Comparison of ENCODE assay signal across 13 cellular contexts in genomic region chr16:89318430-89318758, GRCh38.
DNase-seq lines count a peak whose midpoint lies in the region; ATAC-seq and TF ChIP-seq lines count a peak whose summit lies in the region.
"Had no signal": no experiment of that assay in that cellular context is flagged by ENCODE, and none has a peak within 500 bp of the region (broad histone marks: within the 10 kb centered on the region; RNA-seq: fewer than 3 reads in every experiment).

No MANE protein-coding gene starts in this region.

- H3K27me3 ChIP-seq in BLaER1 (no peaks in the 10 kb centered on the region), DND-41 (ENCODE audit: insufficient read depth, low read length, poor library complexity) (no peaks in the 10 kb centered on the region)
- no peaks in the 10 kb centered on the region for H3K27me3 ChIP-seq in naive thymus-derived CD4-positive, alpha-beta T cell (ENCODE audit: control insufficient read depth in 2 of 2, insufficient read depth in 2 of 2, low read length in 2 of 2)
- H3K27me3 ChIP-seq: right lobe of liver had no signal

- H3K4me1 ChIP-seq in BLaER1, result peaks cover 100% of the 10 kb centered on the region
- H3K4me1 ChIP-seq in DND-41 (ENCODE audit: insufficient read depth, low read length), result peaks cover 80% of the 10 kb centered on the region
- peaks cover 88 to 95% of the 10 kb centered on the region in 2 donors for H3K4me1 ChIP-seq in naive thymus-derived CD4-positive, alpha-beta T cell (ENCODE audit: control insufficient read depth in 2 of 2, insufficient read depth in 2 of 2, low read length in 2 of 2)

- no peak overlapping the region for H3K4me3 Mint-ChIP-seq in activated naive CD8-positive, alpha-beta T cell treated with anti-CD3 and anti-CD28 coated beads for 36 hours
- H3K4me3 Mint-ChIP-seq in naive thymus-derived CD4-positive, alpha-beta T cell, result peak overlapping the region; percentile 29 to 91 (median 76)

- H3K36me3 Mint-ChIP-seq in activated naive CD8-positive, alpha-beta T cell treated with anti-CD3 and anti-CD28 coated beads for 36 hours, result peaks cover 35% of the 10 kb centered on the region
- H3K36me3 Mint-ChIP-seq in naive thymus-derived CD4-positive, alpha-beta T cell, result peaks cover 0 to 25% (median 0%) of the 10 kb centered on the region in 5 donors

- no peaks in the 10 kb centered on the region for H3K27me3 Mint-ChIP-seq in activated naive CD8-positive, alpha-beta T cell treated with anti-CD3 and anti-CD28 coated beads for 36 hours
- no peaks in the 10 kb centered on the region for H3K27me3 Mint-ChIP-seq in naive thymus-derived CD4-positive, alpha-beta T cell

- H3K4me2 ChIP-seq in BLaER1 (peak overlapping the region; percentile 77), DND-41 (ENCODE audit: insufficient read depth, low read length) (peak overlapping the region; percentile 45; the same call in 1 of the 2 replicates)

- TF ChIP-seq CTCF in DND-41 (IDR thresholded peaks at IDR 0.05; ENCODE audit: borderline replicate concordance, extremely low read depth, low read length, poor library complexity, severe bottlenecking), result no peak

- H3K9me3 ChIP-seq in BLaER1 (no peaks in the 10 kb centered on the region), DND-41 (ENCODE audit: insufficient read depth, low read length, severe bottlenecking) (no peaks in the 10 kb centered on the region)
- H3K9me3 ChIP-seq in naive thymus-derived CD4-positive, alpha-beta T cell (ENCODE audit: control insufficient read depth in 2 of 3, low read length in 3 of 3), result no peaks in the 10 kb centered on the region
- H3K9me3 ChIP-seq: right lobe of liver had no signal

- CTCF ChIA-PET in naive thymus-derived CD4-positive, alpha-beta T cell (lab: Charles Lee), result no interaction called here

- H3K4me1 Mint-ChIP-seq in activated naive CD8-positive, alpha-beta T cell treated with anti-CD3 and anti-CD28 coated beads for 36 hours, result peaks cover 92% of the 10 kb centered on the region
- peaks cover 83 to 97% (median 93%) of the 10 kb centered on the region in 7 donors for H3K4me1 Mint-ChIP-seq in naive thymus-derived CD4-positive, alpha-beta T cell

- no peak overlapping the region for H3K4me3 ChIP-seq in BLaER1
- no peak overlapping the region for H3K4me3 ChIP-seq in DND-41 (ENCODE audit: low read depth in 1 of 2, low read length in 2 of 2)
- H3K4me3 ChIP-seq in naive thymus-derived CD4-positive, alpha-beta T cell (ENCODE audit: low read length), result no peak overlapping the region
- H3K4me3 ChIP-seq: right lobe of liver had no signal

- intact Hi-C loops in naive thymus-derived CD4-positive, alpha-beta T cell (cut with micrococcal nuclease), result loop anchor here in 1 of 2 donors (5.0 kb wide), 3 partner anchors 44 to 554 kb away; partner anchors contain the start of genes RPL13 and TCF25

- H3K27ac ChIP-seq in BLaER1 (0 out of 2 replicates have a peak overlapping the region, but pooled peaks have one; percentile 10), DND-41 (ENCODE audit: low read length) (peak overlapping the region; percentile 36)
- H3K27ac ChIP-seq in naive thymus-derived CD4-positive, alpha-beta T cell (ENCODE audit: low read depth, low read length), result peak overlapping the region; percentile 34
- H3K27ac ChIP-seq: right lobe of liver had no signal

- no peak overlapping the region for H2AFZ ChIP-seq in DND-41 (ENCODE audit: low read depth, low read length)

- H3K36me3 ChIP-seq in BLaER1, result peaks cover 60% of the 10 kb centered on the region
- peaks cover 65% of the 10 kb centered on the region for H3K36me3 ChIP-seq in DND-41 (ENCODE audit: insufficient read depth, low read length)
- peaks cover 0 to 5% (median 0%) of the 10 kb centered on the region in 3 experiments for H3K36me3 ChIP-seq in naive thymus-derived CD4-positive, alpha-beta T cell (ENCODE audit: control insufficient read depth in 2 of 3, insufficient read depth in 3 of 3, low read length in 3 of 3)

- no peak for ATAC-seq in DND-41 (ENCODE audit: insufficient read depth, low read depth)
- ATAC-seq in naive thymus-derived CD4-positive, alpha-beta T cell, result no peak
- no peak for ATAC-seq in GM19035 (IDR thresholded peaks at IDR 0.05; ENCODE audit: unreplicated experiment)
- ATAC-seq in activated CD4-positive, CD25-positive, alpha-beta regulatory T cell treated with anti-CD3 and anti-CD28 coated beads, Interleukin-2, amount 50 U/mL, for 24 hours, result no peak
- ATAC-seq: right lobe of liver had no signal

- H4K20me1 ChIP-seq in BLaER1, result peaks cover 100% of the 10 kb centered on the region
- H4K20me1 ChIP-seq in DND-41 (ENCODE audit: insufficient read depth, low read length), result peaks cover 97% of the 10 kb centered on the region

- H3K27ac Mint-ChIP-seq in activated naive CD8-positive, alpha-beta T cell treated with anti-CD3 and anti-CD28 coated beads for 36 hours, result peak overlapping the region; percentile 47
- peak overlapping the region; percentile 79 to 98 (median 88) for H3K27ac Mint-ChIP-seq in naive thymus-derived CD4-positive, alpha-beta T cell

- no peaks in the 10 kb centered on the region for H3K9me3 Mint-ChIP-seq in activated naive CD8-positive, alpha-beta T cell treated with anti-CD3 and anti-CD28 coated beads for 36 hours
- no peaks in the 10 kb centered on the region for H3K9me3 Mint-ChIP-seq in naive thymus-derived CD4-positive, alpha-beta T cell

- H3K9ac ChIP-seq in BLaER1 (0 out of 2 replicates have a peak overlapping the region, but pooled peaks have one; percentile 64), DND-41 (ENCODE audit: low read depth, low read length) (peak overlapping the region; percentile 6; the same call in 1 of the 2 replicates)

- POLR2A ChIA-PET in naive thymus-derived CD4-positive, alpha-beta T cell (lab: Charles Lee), result no interaction called here

- DNase-seq in DND-41 (no peak), NCI-H226 (no peak)
- DNase-seq in activated naive CD8-positive, alpha-beta T cell treated with anti-CD3 and anti-CD28 coated beads for 36 hours, result no peak
- DNase-seq in naive thymus-derived CD4-positive, alpha-beta T cell, result no peak
- DNase-seq: activated gamma-delta T cell, cortex of kidney, Karpas-422, NCI-H1694 treated with DMSO at 0.1 percent for 48 hours, NCI-H82 had no signal

- peaks cover 100% of the 10 kb centered on the region for H3K79me2 ChIP-seq in DND-41 (ENCODE audit: insufficient read depth, low read length)
